19 cellular contexts compared by ENCODE assay signal in genomic region chr2:202660796-202661195, GRCh38. TPM values are rescaled to one million over a fixed set of nuclear protein-coding genes. Genes with fewer than 3 reads are reported as not detected.
DNase-seq lines count a peak whose midpoint lies in the region; ATAC-seq and TF ChIP-seq lines count a peak whose summit lies in the region.
"Had no signal": no experiment of that assay in that cellular context is flagged by ENCODE, and none has a peak within 500 bp of the region (broad histone marks: within the 10 kb centered on the region; RNA-seq: fewer than 3 reads in every experiment).

No MANE protein-coding gene starts in this region.

- no peaks in the 10 kb centered on the region for H3K27me3 ChIP-seq in CD4-positive, alpha-beta T cell (ENCODE audit: control insufficient read depth, insufficient read depth, low read length)
- no peaks in the 10 kb centered on the region for H3K27me3 ChIP-seq in WERI-Rb-1 (ENCODE audit: insufficient read depth, low read depth, severe bottlenecking)

- peak overlapping the region; percentile 38 for H3K27ac Mint-ChIP-seq in activated CD4-positive, alpha-beta T cell treated with anti-CD3 and anti-CD28 coated beads for 36 hours
- H3K27ac Mint-ChIP-seq in CD4-positive, alpha-beta T cell: peak overlapping the region; percentile 37
- peak overlapping the region; percentile 35 for H3K27ac Mint-ChIP-seq in activated naive CD8-positive, alpha-beta T cell treated with anti-CD3 and anti-CD28 coated beads for 36 hours
- peak overlapping the region in 9 of 10 donors; percentile 31 to 96 (median 59) for H3K27ac Mint-ChIP-seq in naive thymus-derived CD8-positive, alpha-beta T cell

- no peaks in the 10 kb centered on the region for H3K27me3 Mint-ChIP-seq in activated CD4-positive, alpha-beta T cell treated with anti-CD3 and anti-CD28 coated beads for 36 hours
- no peaks in the 10 kb centered on the region for H3K27me3 Mint-ChIP-seq in CD4-positive, alpha-beta T cell
- no peaks in the 10 kb centered on the region for H3K27me3 Mint-ChIP-seq in activated naive CD8-positive, alpha-beta T cell treated with anti-CD3 and anti-CD28 coated beads for 36 hours
- no peaks in the 10 kb centered on the region for H3K27me3 Mint-ChIP-seq in naive thymus-derived CD8-positive, alpha-beta T cell
- H3K27me3 Mint-ChIP-seq: IgD-negative memory B cell had no signal

- H3K9me3 ChIP-seq in CD4-positive, alpha-beta T cell (ENCODE audit: control insufficient read depth, low read length): no peaks in the 10 kb centered on the region
- no peaks in the 10 kb centered on the region for H3K9me3 ChIP-seq in WERI-Rb-1 (ENCODE audit: severe bottlenecking)

- no peak for DNase-seq in activated CD4-positive, alpha-beta T cell treated with anti-CD3 and anti-CD28 coated beads for 36 hours
- DNase-seq in activated CD4-positive, alpha-beta T cell treated with anti-CD3 and anti-CD28 coated beads for 4 hours: no peak
- no peak for DNase-seq in CD4-positive, alpha-beta T cell
- DNase-seq in activated naive CD8-positive, alpha-beta T cell treated with anti-CD3 and anti-CD28 coated beads for 36 hours: no peak
- DNase-seq in naive thymus-derived CD8-positive, alpha-beta T cell: no peak
- no peak for DNase-seq in WERI-Rb-1
- DNase-seq in OCI-M1 (lab: John Stamatoyannopoulos, UW): no peak
- DNase-seq: DMS153, GDM1, H7, Karpas-422, NCI-H1417 treated with DMSO at 0.1 percent for 48 hours, NCI-H187 treated with DMSO at 0.1 percent for 48 hours, NCI-H345, NCI-H524 treated with DMSO at 0.1 percent for 48 hours had no signal

- POLR2A ChIA-PET in activated CD4-positive, alpha-beta T cell treated with anti-CD3 and anti-CD28 coated beads for 36 hours (lab: Charles Lee): no interaction called here
- POLR2A ChIA-PET in CD4-positive, alpha-beta T cell (lab: Charles Lee): interaction anchor here (0.7 to 1.7 kb wide), 3 partner anchors 13 to 26 kb away, joined by 3 to 6 read pairs (median 3); partner anchors contain the start of gene FAM117B
- POLR2A ChIA-PET in naive thymus-derived CD8-positive, alpha-beta T cell (lab: Charles Lee): interaction anchor here (1.9 kb wide), 1 partner anchor 26 kb away, joined by 10 read pairs; the partner anchor contains the start of gene FAM117B

- H3K36me3 ChIP-seq in WERI-Rb-1: no peaks in the 10 kb centered on the region

- H3K4me1 Mint-ChIP-seq in activated CD4-positive, alpha-beta T cell treated with anti-CD3 and anti-CD28 coated beads for 36 hours: peaks cover 84% of the 10 kb centered on the region
- peaks cover 89% of the 10 kb centered on the region for H3K4me1 Mint-ChIP-seq in CD4-positive, alpha-beta T cell (ENCODE audit: low read depth)
- H3K4me1 Mint-ChIP-seq in activated naive CD8-positive, alpha-beta T cell treated with anti-CD3 and anti-CD28 coated beads for 36 hours: peaks cover 69% of the 10 kb centered on the region
- H3K4me1 Mint-ChIP-seq in naive thymus-derived CD8-positive, alpha-beta T cell: peaks cover 36 to 88% (median 81%) of the 10 kb centered on the region in 4 donors

- H3K36me3 Mint-ChIP-seq in activated CD4-positive, alpha-beta T cell treated with anti-CD3 and anti-CD28 coated beads for 36 hours (ENCODE audit: low read depth): peaks cover 13% of the 10 kb centered on the region
- no peaks in the 10 kb centered on the region for H3K36me3 Mint-ChIP-seq in CD4-positive, alpha-beta T cell (ENCODE audit: low read depth)
- H3K36me3 Mint-ChIP-seq in activated naive CD8-positive, alpha-beta T cell treated with anti-CD3 and anti-CD28 coated beads for 36 hours: peaks cover 29% of the 10 kb centered on the region
- peaks cover 0 to 16% (median 8%) of the 10 kb centered on the region in 3 donors for H3K36me3 Mint-ChIP-seq in naive thymus-derived CD8-positive, alpha-beta T cell

- TF ChIP-seq CTCF in CD4-positive, alpha-beta T cell (IDR thresholded peaks at IDR 0.05): no peak
- no peak for TF ChIP-seq CTCF in WERI-Rb-1 (IDR thresholded peaks at IDR 0.05; ENCODE audit: low read depth, low read length)

- no peak overlapping the region for H3K4me3 Mint-ChIP-seq in activated CD4-positive, alpha-beta T cell treated with anti-CD3 and anti-CD28 coated beads for 36 hours
- no peak overlapping the region for H3K4me3 Mint-ChIP-seq in CD4-positive, alpha-beta T cell
- no peak overlapping the region for H3K4me3 Mint-ChIP-seq in activated naive CD8-positive, alpha-beta T cell treated with anti-CD3 and anti-CD28 coated beads for 36 hours
- H3K4me3 Mint-ChIP-seq in naive thymus-derived CD8-positive, alpha-beta T cell: peak overlapping the region in 7 of 10 donors; percentile 8 to 65 (median 27)

- ATAC-seq in activated CD4-positive, alpha-beta T cell treated with anti-CD3 and anti-CD28 coated beads for 36 hours: no peak
- no peak for ATAC-seq in CD4-positive, alpha-beta T cell (ENCODE audit: poor library complexity)
- ATAC-seq in naive thymus-derived CD8-positive, alpha-beta T cell: no peak
- ATAC-seq in HG02610 (IDR thresholded peaks at IDR 0.05; ENCODE audit: unreplicated experiment): no peak

- CTCF ChIA-PET in activated CD4-positive, alpha-beta T cell treated with anti-CD3 and anti-CD28 coated beads for 36 hours (lab: Charles Lee): interaction anchor here (0.5 to 1.2 kb wide), 3 partner anchors 12 to 1353 kb away, joined by 3 to 4 read pairs (median 3); no protein-coding TSS in a partner anchor
- CTCF ChIA-PET in CD4-positive, alpha-beta T cell (lab: Charles Lee): no interaction called here

- peaks cover 2% of the 10 kb centered on the region for H3K9me3 Mint-ChIP-seq in activated CD4-positive, alpha-beta T cell treated with anti-CD3 and anti-CD28 coated beads for 36 hours (ENCODE audit: low read depth)
- no peaks in the 10 kb centered on the region for H3K9me3 Mint-ChIP-seq in CD4-positive, alpha-beta T cell
- H3K9me3 Mint-ChIP-seq in activated naive CD8-positive, alpha-beta T cell treated with anti-CD3 and anti-CD28 coated beads for 36 hours: no peaks in the 10 kb centered on the region
- no peaks in the 10 kb centered on the region for H3K9me3 Mint-ChIP-seq in naive thymus-derived CD8-positive, alpha-beta T cell

- H3K4me3 ChIP-seq in WERI-Rb-1 (ENCODE audit: low read depth, low read length): no peak overlapping the region

- intact Hi-C loops in activated CD4-positive, alpha-beta T cell treated with anti-CD3 and anti-CD28 coated beads for 36 hours (cut with DNase I, micrococcal nuclease): no loop called here
- intact Hi-C loops in CD4-positive, alpha-beta T cell (cut with DNase I, micrococcal nuclease): loop anchor here in 1 of 2 experiments (2.0 to 5.0 kb wide), 2 partner anchors 16 to 47 kb away; no protein-coding TSS in a partner anchor

- H3K27ac ChIP-seq in CD4-positive, alpha-beta T cell (ENCODE audit: low read depth, low read length): no peak overlapping the region
- H3K27ac ChIP-seq in WERI-Rb-1: no peak overlapping the region
- H3K27ac ChIP-seq: 22Rv1, HL-60 had no signal

RNA-seq across cellular contexts. Expression of gene FAM117B, which starts 26.0 kb away (rescaled TPM):
- total RNA-seq in activated CD4-positive, alpha-beta T cell treated with anti-CD3 and anti-CD28 coated beads for 36 hours: 10 to 100 TPM; 15.3 to 16.6 TPM
- 10 to 100 TPM; 46.8 to 50.4 TPM for total RNA-seq in CD4-positive, alpha-beta T cell
- 10 to 100 TPM; 23.4 to 25.0 TPM for total RNA-seq in activated naive CD8-positive, alpha-beta T cell treated with anti-CD3 and anti-CD28 coated beads for 36 hours
- 10 to 100 TPM; 55.6 to 57.2 TPM for total RNA-seq in naive thymus-derived CD8-positive, alpha-beta T cell
- polyA plus RNA-seq in naive thymus-derived CD8-positive, alpha-beta T cell: 10 to 100 TPM; 11.0 to 24.4 (median 16.0) TPM

Comparison
In these comparisons a context has a peak if more than half of its experiments do, and no peak if none do; other contexts are left out.
1. H3K4me3 Mint-ChIP-seq: peak in naive thymus-derived CD8-positive, alpha-beta T cell (7 of 10); none in activated CD4-positive, alpha-beta T cell treated with anti-CD3 and anti-CD28 coated beads for 36 hours (single experiment), CD4-positive, alpha-beta T cell (single experiment) and activated naive CD8-positive, alpha-beta T cell treated with anti-CD3 and anti-CD28 coated beads for 36 hours (single experiment).
2. Peak in every context shown above with its lines, with median percentiles within 50 percentile points of each other: H3K27ac Mint-ChIP-seq.